ENCODE assay signal across 27 cellular contexts in the genomic region with DNA sequence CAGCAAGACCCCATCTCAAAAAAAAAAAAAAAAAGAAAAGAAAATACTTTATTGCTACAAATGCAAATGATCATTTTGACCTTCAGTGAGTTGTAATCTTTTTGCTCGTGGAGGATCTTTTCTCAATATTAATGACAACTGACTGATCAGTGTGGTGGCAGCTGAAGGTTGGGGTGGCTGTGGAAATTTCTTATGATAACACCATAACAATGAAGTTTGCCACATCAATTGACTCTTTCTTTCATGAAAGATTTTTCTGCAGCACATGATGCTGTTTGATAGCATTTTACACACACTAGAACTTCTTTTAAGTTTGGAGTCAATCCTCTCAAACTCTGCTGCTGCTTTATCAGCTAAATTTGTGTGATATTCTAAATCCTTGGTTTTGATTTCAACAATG.
"Had no signal": no experiment of that assay in that cellular context is flagged by ENCODE, and none has a peak within 500 bp of the region (broad histone marks: within the 10 kb centered on the region; RNA-seq: fewer than 3 reads in every experiment).

No MANE protein-coding gene starts in this region.

- H3K4me1 Mint-ChIP-seq: endodermal cell, mesothelial cell of epicardium had no signal

- H3K27ac Mint-ChIP-seq: dendritic cell treated with granulocyte-macrophage colony-stimulating factor and Interleukin-4, amounts not matched to agents 40 ng/mL and 50 ng/mL, for 4 days; effector memory CD8-positive, alpha-beta T cell; endodermal cell; mesothelial cell of epicardium had no signal

- H3K36me3 ChIP-seq: colonic mucosa, esophagus squamous epithelium, gastrocnemius medialis, heart right ventricle, left lung, lower lobe of right lung had no signal

- H3K9me3 Mint-ChIP-seq: effector memory CD8-positive, alpha-beta T cell had no signal

- ATAC-seq: effector memory CD8-positive, alpha-beta T cell; esophagus mucosa; gastrocnemius medialis; heart right ventricle; left cardiac atrium; left lung; left ventricle myocardium superior; lower lobe of right lung; mucosa of descending colon had no signal

- FAIRE-seq: endometrium, islet of Langerhans, keratinocyte had no signal

- H3K27me3 ChIP-seq: colonic mucosa, esophagus squamous epithelium, gastrocnemius medialis, heart right ventricle, left lung had no signal

- H3K27ac ChIP-seq: colonic mucosa, epithelial cell of prostate, esophagus squamous epithelium, gastrocnemius medialis, heart right ventricle, left lung, lower lobe of right lung had no signal

- DNase-seq: colonic mucosa; cortex of kidney; effector CD8-positive, alpha-beta T cell; effector memory CD8-positive, alpha-beta T cell; endodermal cell; erythroblast; esophagus squamous epithelium; foreskin fibroblast; foreskin melanocyte; gastrocnemius medialis; glutamatergic neuron; head of caudate nucleus; heart right ventricle; hippocampal formation; left cardiac atrium; left lung; left ventricle myocardium superior; lower lobe of right lung; mesenchymal stem cell; mucosa of descending colon had no signal

- H3K9me3 ChIP-seq: colonic mucosa, gastrocnemius medialis, lower lobe of right lung, mucosa of descending colon had no signal

- H3K36me3 Mint-ChIP-seq: mesothelial cell of epicardium had no signal

- H3K4me1 ChIP-seq: colonic mucosa, esophagus squamous epithelium, gastrocnemius medialis, heart right ventricle, left lung, lower lobe of right lung had no signal

- H3K4me3 ChIP-seq: colonic mucosa, esophagus squamous epithelium, gastrocnemius medialis, heart right ventricle, left lung, lower lobe of right lung, mucosa of descending colon had no signal

- H3K4me3 Mint-ChIP-seq: dendritic cell treated with granulocyte-macrophage colony-stimulating factor and Interleukin-4, amounts not matched to agents 40 ng/mL and 50 ng/mL, for 4 days; effector memory CD8-positive, alpha-beta T cell; endodermal cell; mesothelial cell of epicardium had no signal
